8 cellular contexts compared by ENCODE assay signal in the genomic region with DNA sequence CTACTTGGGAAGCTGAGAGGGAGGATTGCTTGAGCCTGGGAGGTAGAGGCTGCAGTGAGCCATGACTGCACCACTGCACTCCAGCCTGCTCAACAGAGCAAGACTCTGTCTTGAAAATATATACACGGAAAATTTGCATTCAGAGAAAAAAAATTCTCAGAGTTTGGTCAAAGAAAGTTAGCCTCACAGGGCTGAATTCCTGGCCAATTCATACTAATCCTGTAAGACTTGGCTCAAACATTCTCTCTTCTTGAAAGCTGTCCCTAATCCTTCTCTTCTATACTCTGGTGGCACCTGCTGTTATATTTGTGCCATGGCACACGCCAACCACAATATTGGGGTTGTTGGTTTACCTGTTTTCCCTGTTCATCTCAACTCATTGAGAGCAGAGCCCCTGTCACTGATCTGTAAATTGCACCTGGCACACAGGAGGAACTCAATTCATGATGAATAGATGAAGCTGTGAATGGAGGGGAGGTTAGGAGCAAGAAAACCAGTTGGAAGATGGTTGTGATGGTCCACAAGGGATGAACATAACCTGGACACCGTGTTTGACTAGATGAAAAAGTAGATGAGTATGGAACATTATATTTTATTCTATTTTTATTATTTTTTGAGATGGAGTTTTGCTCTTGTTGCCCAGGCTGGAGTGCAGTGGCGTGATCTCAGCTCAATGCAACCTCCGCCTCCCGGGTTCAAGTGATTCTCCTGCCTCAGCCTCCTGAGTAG. TPM values are rescaled to one million over a fixed set of nuclear protein-coding genes. Genes with fewer than 3 reads are reported as not detected.
DNase-seq lines count a peak whose midpoint lies in the region; ATAC-seq and TF ChIP-seq lines count a peak whose summit lies in the region.

No MANE protein-coding gene starts in this region.

- H3K4me1 Mint-ChIP-seq in CD14-positive monocyte = peaks cover 11% of the 10 kb centered on the region

- no peaks in the 10 kb centered on the region for H3K36me3 Mint-ChIP-seq in CD14-positive monocyte

- no peaks in the 10 kb centered on the region for H3K27me3 Mint-ChIP-seq in CD14-positive monocyte (ENCODE audit: low read depth in 3 of 3)

- peak; percentile 63 for TF ChIP-seq CTCF in CD14-positive monocyte (IDR thresholded peaks at IDR 0.05)

- no peak for DNase-seq in CD14-positive monocyte (ENCODE audit: low spot score)
- peak; percentile 27 for DNase-seq in NCI-H446 treated with DMSO at 0.1 percent for 48 hours (lab: John Stamatoyannopoulos, UW)
- DNase-seq in cerebellar cortex (ENCODE audit: low spot score) = peak; percentile 28
- DNase-seq in retina = peak; percentile 18
- no peak for DNase-seq in stimulated activated CD4-positive, alpha-beta T cell treated with anti-CD3 and anti-CD28 coated beads, Interleukin-4, amount 100 ng/mL, for 1 hour

- no peak overlapping the region for H3K27ac Mint-ChIP-seq in CD14-positive monocyte

- ATAC-seq in GM21825 (IDR thresholded peaks at IDR 0.05; ENCODE audit: unreplicated experiment) (peak; percentile 76), GM18858 (IDR thresholded peaks at IDR 0.05; ENCODE audit: unreplicated experiment) (no peak), HG02840 (IDR thresholded peaks at IDR 0.05; ENCODE audit: low FRiP score, unreplicated experiment) (no peak)

- no peaks in the 10 kb centered on the region for H3K9me3 Mint-ChIP-seq in CD14-positive monocyte

- no peak overlapping the region for H3K4me3 Mint-ChIP-seq in CD14-positive monocyte

- intact Hi-C loops in CD14-positive monocyte (cut with micrococcal nuclease) = loop anchor here (1.0 to 2.0 kb wide), 2 partner anchors 167 to 168 kb away; no protein-coding TSS in a partner anchor

RNA-seq across cellular contexts. Expression of a gene that starts 36.8 kb away (rescaled TPM):
- polyA plus RNA-seq in CD14-positive monocyte = 10 to 100 TPM; 70.6 to 85.7 TPM

RNA-seq across cellular contexts. Expression of a gene that starts 40.7 kb away (rescaled TPM):
- polyA plus RNA-seq in CD14-positive monocyte = 10 to 100 TPM; 70.2 to 76.2 TPM

Comparison
In these comparisons a context has a peak if more than half of its experiments do, and no peak if none do; other contexts are left out.
1. DNase-seq: peak in NCI-H446 treated with DMSO at 0.1 percent for 48 hours (single experiment), cerebellar cortex (single experiment) and retina (single experiment); none in CD14-positive monocyte (single experiment) and stimulated activated CD4-positive, alpha-beta T cell treated with anti-CD3 and anti-CD28 coated beads, Interleukin-4, amount 100 ng/mL, for 1 hour (single experiment).